Comparison of ENCODE assay signal across 18 cellular contexts in genomic region chr18:1062592-1062991, GRCh38.
DNase-seq lines count a peak whose midpoint lies in the region; ATAC-seq, FAIRE-seq and TF ChIP-seq lines count a peak whose summit lies in the region.
"Had no signal": no experiment of that assay in that cellular context is flagged by ENCODE, and none has a peak within 500 bp of the region (broad histone marks: within the 10 kb centered on the region; RNA-seq: fewer than 3 reads in every experiment).

No MANE protein-coding gene starts in this region.

- H3K27ac ChIP-seq in HepG2 (ENCODE audit: extremely low read length, insufficient read depth, low read length): no peak overlapping the region
- no peak overlapping the region for H3K27ac ChIP-seq in right lobe of liver
- no peak overlapping the region for H3K27ac ChIP-seq in PC-3 (ENCODE audit: low read length)
- H3K27ac ChIP-seq in suprapubic skin: no peak overlapping the region
- H3K27ac ChIP-seq: RWPE1, thyroid gland had no signal

- H3K4me1 Mint-ChIP-seq in Caco-2 (ENCODE audit: low read depth, unreplicated experiment): no peaks in the 10 kb centered on the region

- TF ChIP-seq POLR2A in HepG2 (IDR thresholded peaks at IDR 0.05; ENCODE audit: insufficient read depth in 1 of 2, low read depth in 2 of 2, low read length in 2 of 2) (no peak), right lobe of liver (IDR thresholded peaks at IDR 0.05) (no peak), suprapubic skin (IDR thresholded peaks at IDR 0.05) (no peak)

- H3K4me1 ChIP-seq in HepG2 (ENCODE audit: insufficient read depth, low read length) (no peaks in the 10 kb centered on the region), right lobe of liver (no peaks in the 10 kb centered on the region), PC-3 (ENCODE audit: insufficient read depth, low read length) (no peaks in the 10 kb centered on the region), suprapubic skin (no peaks in the 10 kb centered on the region), Caco-2 (no peaks in the 10 kb centered on the region)
- H3K4me1 ChIP-seq: thyroid gland had no signal

- H3K36me3 ChIP-seq in HepG2 (replicated peaks in 1 of 2; ENCODE audit: control insufficient read depth in 1 of 2, insufficient read depth in 2 of 2, low read length in 2 of 2) (no peaks in the 10 kb centered on the region), right lobe of liver (no peaks in the 10 kb centered on the region), PC-3 (ENCODE audit: low read depth, low read length) (no peaks in the 10 kb centered on the region), suprapubic skin (no peaks in the 10 kb centered on the region), Caco-2 (ENCODE audit: control insufficient read depth, insufficient read depth, low read length) (no peaks in the 10 kb centered on the region)
- H3K36me3 ChIP-seq: thyroid gland had no signal

- no peaks in the 10 kb centered on the region for H3K27me3 Mint-ChIP-seq in Caco-2 (ENCODE audit: insufficient read depth, unreplicated experiment)

- ATAC-seq in HepG2: no peak; the same call in 2 of the 3 replicates
- ATAC-seq in right lobe of liver: no peak
- no peak for ATAC-seq in PC-3
- no peak for ATAC-seq in GM18868 (IDR thresholded peaks at IDR 0.05; ENCODE audit: unreplicated experiment)
- ATAC-seq: esophagus mucosa, left colon had no signal

- H4K20me1 ChIP-seq in HepG2 (ENCODE audit: insufficient read depth, low read length): no peaks in the 10 kb centered on the region
- H4K20me1 ChIP-seq in PC-3 (ENCODE audit: low read length): no peaks in the 10 kb centered on the region

- no peaks in the 10 kb centered on the region for H3F3A ChIP-seq in PC-3 (ENCODE audit: low read length, unreplicated experiment)

- no peak overlapping the region for H3K4me3 Mint-ChIP-seq in Caco-2 (ENCODE audit: unreplicated experiment)

- CTCF ChIA-PET in HepG2 (lab: Yijun Ruan, JAX; ENCODE audit: low intra/inter-chr PET ratio, low total read pairs): no interaction called here
- CTCF ChIA-PET in PC-3 (lab: Charles Lee): no interaction called here
- CTCF ChIA-PET in Caco-2 (lab: Charles Lee): no interaction called here

- H3K79me2 ChIP-seq in HepG2 (ENCODE audit: insufficient read depth, low read length): no peaks in the 10 kb centered on the region
- H3K79me2 ChIP-seq in PC-3 (ENCODE audit: low read length): no peaks in the 10 kb centered on the region

- intact Hi-C loops in HepG2 (cut with micrococcal nuclease; ENCODE audit: unreplicated experiment) (no loop called here), right lobe of liver (cut with DNase I) (no loop called here), PC-3 (cut with micrococcal nuclease) (no loop called here), Caco-2 (cut with micrococcal nuclease; ENCODE audit: unreplicated experiment) (loop anchor here (5.0 kb wide), 1 partner anchor 200 kb away; no protein-coding TSS in a partner anchor)

- H3K27me3 ChIP-seq in HepG2 (ENCODE audit: control insufficient read depth in 1 of 2, insufficient read depth in 2 of 2, low read length in 2 of 2) (no peaks in the 10 kb centered on the region), right lobe of liver (no peaks in the 10 kb centered on the region), PC-3 (ENCODE audit: low read length) (no peaks in the 10 kb centered on the region), suprapubic skin (no peaks in the 10 kb centered on the region), Caco-2 (replicated peaks; ENCODE audit: control insufficient read depth, insufficient read depth, low read length) (no peaks in the 10 kb centered on the region)
- H3K27me3 ChIP-seq: thyroid gland had no signal

- no peak for TF ChIP-seq RAD21 in HepG2 (CRISPR knock-in tag; IDR thresholded peaks at IDR 0.05)

- POLR2A ChIA-PET in HepG2 (lab: Yijun Ruan, JAX) (no interaction called here), PC-3 (lab: Charles Lee; ENCODE audit: unreplicated experiment) (no interaction called here), Caco-2 (lab: Charles Lee) (no interaction called here)

- in situ Hi-C loops in HepG2 (cut with HindIII; ENCODE audit: extremely low pct_ligation_motif_present, low pct_unique_long_range_greater_than_20kb): no loop called here

- H2AFZ ChIP-seq in HepG2 (ENCODE audit: low read length): no peak overlapping the region
- H2AFZ ChIP-seq in PC-3 (ENCODE audit: low read length): no peak overlapping the region

- H3K4me2 ChIP-seq in HepG2 (ENCODE audit: low read depth, low read length) (no peak overlapping the region), PC-3 (ENCODE audit: low read length) (no peak overlapping the region)

- TF ChIP-seq CTCF in HepG2 (CRISPR knock-in tag; IDR thresholded peaks at IDR 0.05) (peak; percentile 33; the same call in 1 of the 2 replicates), right lobe of liver (IDR thresholded peaks at IDR 0.05) (no peak), PC-3 (conservative IDR thresholded peaks at IDR 0.05; ENCODE audit: low read depth, low read length) (0 out of 2 replicates have a peak, but pooled peaks have one; percentile 29), fibroblast of mammary gland (conservative IDR thresholded peaks at IDR 0.05; ENCODE audit: control insufficient read depth, insufficient read depth, low read depth, low read length) (peak; percentile 36), suprapubic skin (IDR thresholded peaks at IDR 0.05) (no peak), Caco-2 (IDR thresholded peaks at IDR 0.05; ENCODE audit: insufficient read depth in 1 of 2, low read depth in 1 of 2, low read length in 1 of 2, severe bottlenecking in 1 of 2, unreplicated experiment in 1 of 2) (peak in 1 of 2 experiments; percentile 20)

- no TSS peak for BruUV-seq in HepG2 (replicated peaks; lab: Mats Ljungman, UMichigan)
- no TSS peak for BruUV-seq in PC-3 (replicated peaks; lab: Mats Ljungman, UMichigan)
- no TSS peak for BruUV-seq in Caco-2 (replicated peaks; lab: Mats Ljungman, UMichigan)

- H3K9me2 ChIP-seq in PC-3 (replicated peaks; ENCODE audit: low read length): no peaks in the 10 kb centered on the region

- H3K9ac ChIP-seq in HepG2 (ENCODE audit: insufficient read depth, low read depth, low read length) (no peak overlapping the region), PC-3 (ENCODE audit: low read length) (no peak overlapping the region)

- H3K9me3 ChIP-seq in HepG2 (ENCODE audit: low read length) (no peaks in the 10 kb centered on the region), right lobe of liver (no peaks in the 10 kb centered on the region), PC-3 (ENCODE audit: low read length) (no peaks in the 10 kb centered on the region), suprapubic skin (peaks cover 12% of the 10 kb centered on the region), Caco-2 (no peaks in the 10 kb centered on the region)
- H3K9me3 ChIP-seq: thyroid gland had no signal

- DNase-seq in HepG2 (ENCODE audit: low spot score): peak; percentile 1
- DNase-seq in right lobe of liver: no peak
- no peak for DNase-seq in PC-3
- peak; percentile 19 for DNase-seq in fibroblast of mammary gland (ENCODE audit: low read depth)
- no peak for DNase-seq in suprapubic skin (ENCODE audit: low spot score in 2 of 2)
- no peak for DNase-seq in AML-193 (lab: John Stamatoyannopoulos, UW)
- no peak for DNase-seq in Caco-2
- DNase-seq: anterior cingulate cortex; cortex of kidney; head of caudate nucleus; left colon; NCI-H2081 treated with DMSO at 0.1 percent for 48 hours; stimulated activated CD4-positive, alpha-beta T cell treated with anti-CD3 and anti-CD28 coated beads, Interleukin-4, amount 100 ng/mL, for 24 hours; T-helper 1 cell; thyroid gland had no signal

- H3K9me3 Mint-ChIP-seq in Caco-2 (ENCODE audit: unreplicated experiment): peaks cover 11% of the 10 kb centered on the region

- H3K4me3 ChIP-seq in HepG2 (replicated peaks in 1 of 3; ENCODE audit: insufficient read depth in 1 of 3, low read depth in 2 of 3, low read length in 3 of 3) (no peak overlapping the region), right lobe of liver (no peak overlapping the region), PC-3 (ENCODE audit: low read length) (no peak overlapping the region), fibroblast of mammary gland (ENCODE audit: control insufficient read depth, low read depth, low read length) (no peak overlapping the region), suprapubic skin (no peak overlapping the region), Caco-2 (ENCODE audit: low read depth, low read length) (no peak overlapping the region)
- H3K4me3 ChIP-seq: thyroid gland had no signal

- TF ChIP-seq EP300 in HepG2 (IDR thresholded peaks at IDR 0.05; ENCODE audit: low read depth in 2 of 2, low read length in 2 of 2): no peak
- TF ChIP-seq EP300 in HepG2 (CRISPR knock-in tag; IDR thresholded peaks at IDR 0.05; ENCODE audit: borderline replicate concordance): no peak
- TF ChIP-seq EP300 in suprapubic skin (IDR thresholded peaks at IDR 0.05): no peak

- no peak for FAIRE-seq in HepG2 (lab: Jason Lieb, UNC)

- WGBS in HepG2 (ENCODE audit: low lambda C conversion rate): no CpG with 5 or more reads among the region's 2 CpGs
- WGBS in right lobe of liver (ENCODE audit: insufficient coverage, low coverage, low lambda C conversion rate, missing lambda C conversion rate): 80% methylated on average over 1 of the region's 2 CpGs
- 90% methylated on average over 2 of the region's 2 CpGs for WGBS in suprapubic skin

- no peaks in the 10 kb centered on the region for H3K36me3 Mint-ChIP-seq in Caco-2 (ENCODE audit: insufficient read depth, unreplicated experiment)

- H3K27ac Mint-ChIP-seq in Caco-2 (ENCODE audit: unreplicated experiment): no peak overlapping the region

TF ChIP-seq in HepG2, 621 proteins besides CTCF, POLR2A, EP300 and RAD21 (continues in another document):
- TF ChIP-seq ZNF160 (CRISPR knock-in tag; IDR thresholded peaks at IDR 0.05): no peak
- no peak for TF ChIP-seq PCBP1 (IDR thresholded peaks at IDR 0.05; ENCODE audit: borderline replicate concordance, low read depth, low read length)
- TF ChIP-seq PHF8 (CRISPR knock-in tag; IDR thresholded peaks at IDR 0.05): no peak
- no peak for TF ChIP-seq RBFOX2 (IDR thresholded peaks at IDR 0.05; ENCODE audit: low read depth, low read length)
- no peak for TF ChIP-seq ZNF382 (CRISPR knock-in tag; IDR thresholded peaks at IDR 0.05; ENCODE audit: borderline replicate concordance)
- no peak for TF ChIP-seq ZNF143 (CRISPR knock-in tag; IDR thresholded peaks at IDR 0.05)
- no peak for TF ChIP-seq SOX6 (IDR thresholded peaks at IDR 0.05)
- no peak for TF ChIP-seq SOX6 (CRISPR knock-in tag; IDR thresholded peaks at IDR 0.05)
- TF ChIP-seq, protein P1, sequence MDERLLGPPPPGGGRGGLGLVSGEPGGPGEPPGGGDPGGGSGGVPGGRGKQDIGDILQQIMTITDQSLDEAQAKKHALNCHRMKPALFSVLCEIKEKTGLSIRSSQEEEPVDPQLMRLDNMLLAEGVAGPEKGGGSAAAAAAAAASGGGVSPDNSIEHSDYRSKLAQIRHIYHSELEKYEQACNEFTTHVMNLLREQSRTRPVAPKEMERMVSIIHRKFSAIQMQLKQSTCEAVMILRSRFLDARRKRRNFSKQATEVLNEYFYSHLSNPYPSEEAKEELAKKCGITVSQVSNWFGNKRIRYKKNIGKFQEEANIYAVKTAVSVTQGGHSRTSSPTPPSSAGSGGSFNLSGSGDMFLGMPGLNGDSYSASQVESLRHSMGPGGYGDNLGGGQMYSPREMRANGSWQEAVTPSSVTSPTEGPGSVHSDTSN (CRISPR knock-in tag; IDR thresholded peaks at IDR 0.05): no peak
- TF ChIP-seq ZFP36L2 (CRISPR knock-in tag; IDR thresholded peaks at IDR 0.05): no peak

Comparison
In these comparisons a context has a peak if more than half of its experiments do, and no peak if none do; other contexts are left out.
1. DNase-seq: peak in HepG2 (single experiment) and fibroblast of mammary gland (single experiment); none in right lobe of liver (0 of 3), PC-3 (single experiment), suprapubic skin (0 of 2), AML-193 (0 of 2) and Caco-2 (0 of 2).
2. CTCF ChIP-seq: peak in HepG2 (single experiment), PC-3 (single experiment) and fibroblast of mammary gland (single experiment); none in right lobe of liver (0 of 4) and suprapubic skin (0 of 2).